In genomic region chr3:155465664-155466063, GRCh38 we compare ENCODE assay signal across 21 cellular contexts.
DNase-seq lines count a peak whose midpoint lies in the region; ATAC-seq, FAIRE-seq and TF ChIP-seq lines count a peak whose summit lies in the region.
"Had no signal": no experiment of that assay in that cellular context is flagged by ENCODE, and none has a peak within 500 bp of the region (broad histone marks: within the 10 kb centered on the region; RNA-seq: fewer than 3 reads in every experiment).

No MANE protein-coding gene starts in this region.

- H3K4me3 Mint-ChIP-seq in H9, result no peak overlapping the region
- H3K4me3 Mint-ChIP-seq: B cell; CD14-positive monocyte; CD4-positive, alpha-beta T cell; CD8-positive, alpha-beta memory T cell; HFFc6 had no signal

- ATAC-seq in DND-41 (ENCODE audit: insufficient read depth, low read depth) (0 out of 3 replicates have a peak, but pooled peaks have one; percentile 11), HG03175 (IDR thresholded peaks at IDR 0.05; ENCODE audit: unreplicated experiment) (no peak), gastroesophageal sphincter (no peak)

- no peak overlapping the region for H3K56ac ChIP-seq in H9 (ENCODE audit: insufficient read length, low read depth, low read length)
- no peak overlapping the region for H3K56ac ChIP-seq in H1 (replicated peaks; ENCODE audit: insufficient read length, low read depth, low read length)

- H3K9me3 ChIP-seq in DND-41 (ENCODE audit: insufficient read depth, low read length, severe bottlenecking), result no peaks in the 10 kb centered on the region
- no peaks in the 10 kb centered on the region for H3K9me3 ChIP-seq in H9 (ENCODE audit: control insufficient read depth, low read depth, low read length)
- H3K9me3 ChIP-seq in H1 (ENCODE audit: insufficient read depth in 2 of 2, low read depth in 1 of 2, low read length in 1 of 2), result peaks cover 0 to 4% of the 10 kb centered on the region in 2 experiments; a peak in 1 of 4 replicates
- H3K9me3 ChIP-seq in mesenchymal stem cell (ENCODE audit: control insufficient read depth, low read length), result peaks cover 27% of the 10 kb centered on the region
- peaks cover 0 to 37% (median 0%) of the 10 kb centered on the region in 3 donors for H3K9me3 ChIP-seq in gastroesophageal sphincter
- H3K9me3 ChIP-seq: HAP-1 had no signal

- H4K8ac ChIP-seq in H9 (replicated peaks; ENCODE audit: insufficient read length, low read depth, low read length), result no peak overlapping the region
- no peak overlapping the region for H4K8ac ChIP-seq in H1 (ENCODE audit: extremely low read depth, insufficient read depth, low read length)
- H4K8ac ChIP-seq in mesenchymal stem cell (ENCODE audit: low read length), result no peak overlapping the region

- no peak for FAIRE-seq in H1 (lab: Jason Lieb, UNC)
- FAIRE-seq: A204.1, D721Med, G401.6, GM12892 had no signal

- H2BK12ac ChIP-seq in H9 (ENCODE audit: insufficient read length, low read depth, low read length) (no peak overlapping the region), H1 (ENCODE audit: low read depth, low read length) (no peak overlapping the region), mesenchymal stem cell (ENCODE audit: low read length in 2 of 2) (no peak overlapping the region)

- H3K79me1 ChIP-seq in H9 (ENCODE audit: insufficient read depth, low read depth, low read length, poor library complexity, severe bottlenecking) (no peaks in the 10 kb centered on the region), H1 (ENCODE audit: low read depth, low read length) (no peaks in the 10 kb centered on the region), mesenchymal stem cell (replicated peaks; ENCODE audit: low read length, poor library complexity, severe bottlenecking) (no peaks in the 10 kb centered on the region)

- H3K4me1 Mint-ChIP-seq in H9, result peaks cover 8 to 12% of the 10 kb centered on the region in 2 experiments
- H3K4me1 Mint-ChIP-seq: B cell; CD14-positive monocyte; CD8-positive, alpha-beta memory T cell had no signal

- no peak overlapping the region for H2BK120ac ChIP-seq in H9 (ENCODE audit: low read depth, low read length, poor library complexity, severe bottlenecking)
- no peak overlapping the region for H2BK120ac ChIP-seq in H1 (replicated peaks; ENCODE audit: low read depth, low read length)
- no peak overlapping the region for H2BK120ac ChIP-seq in mesenchymal stem cell (ENCODE audit: low read depth, low read length)

- H2AFZ ChIP-seq in DND-41 (ENCODE audit: low read depth, low read length) (no peak overlapping the region), H9 (ENCODE audit: low read length) (no peak overlapping the region), H1 (ENCODE audit: low read length) (no peak overlapping the region), mesenchymal stem cell (ENCODE audit: low read depth, low read length) (no peak overlapping the region)

- H4K20me1 ChIP-seq in DND-41 (ENCODE audit: insufficient read depth, low read length) (no peaks in the 10 kb centered on the region; the same call in 1 of the 2 replicates), H9 (ENCODE audit: control insufficient read depth, insufficient read depth, insufficient read length) (no peaks in the 10 kb centered on the region), H1 (replicated peaks in 1 of 2; ENCODE audit: control insufficient read depth in 1 of 2, insufficient read depth in 2 of 2, low read length in 2 of 2) (no peaks in the 10 kb centered on the region)
- H4K20me1 ChIP-seq: BLaER1 treated with 17β-estradiol and CSF1 and Interleukin-3, amounts not matched to agents 10 nM and 100 nM had no signal

- TF ChIP-seq CTCF in DND-41 (IDR thresholded peaks at IDR 0.05; ENCODE audit: borderline replicate concordance, extremely low read depth, low read length, poor library complexity, severe bottlenecking) (peak; percentile 3), H9 (conservative IDR thresholded peaks at IDR 0.05) (peak; percentile 42; the same call in 1 of the 3 replicates), H1 (IDR thresholded peaks at IDR 0.05; ENCODE audit: control extremely low read depth in 1 of 3, insufficient read depth in 1 of 3, low read depth in 1 of 3, low read length in 3 of 3) (peak; percentile 9 to 46 (median 19)), gastroesophageal sphincter (IDR thresholded peaks at IDR 0.05) (no peak)

- POLR2A ChIA-PET in H1 (lab: Charles Lee; ENCODE audit: partially characterized antibody), result no interaction called here

- H2BK5ac ChIP-seq in H9 (ENCODE audit: insufficient read length, low read length) (no peak overlapping the region), H1 (ENCODE audit: low read depth, low read length) (no peak overlapping the region), mesenchymal stem cell (ENCODE audit: low read depth, low read length, poor library complexity, severe bottlenecking) (no peak overlapping the region)

- WGBS in H9 (ENCODE audit: extremely low coverage, insufficient read length, low lambda C conversion rate), result no CpG with 5 or more reads among the region's 2 CpGs
- 91% methylated on average over 2 of the region's 2 CpGs; no CpG with 5 or more reads in 1 of the 2 experiments for WGBS in H1 (ENCODE audit: extremely low coverage in 1 of 2, insufficient coverage in 1 of 2, insufficient read length in 1 of 2, insufficient replicate concordance in 2 of 2, low coverage in 1 of 2, low lambda C conversion rate in 2 of 2, missing lambda C conversion rate in 1 of 2), 2 experiments
- WGBS in mesenchymal stem cell, result 83% methylated on average over 2 of the region's 2 CpGs
- 86 to 90% methylated on average over 2 of the region's 2 CpGs for WGBS in gastroesophageal sphincter (ENCODE audit: low coverage in 1 of 2), 2 donors

- no peak overlapping the region for H2BK15ac ChIP-seq in H9 (ENCODE audit: low read depth, low read length)
- H2BK15ac ChIP-seq in H1 (ENCODE audit: low read length), result peak overlapping the region; percentile 73; the same call in 1 of the 2 replicates
- H2BK15ac ChIP-seq in mesenchymal stem cell (ENCODE audit: low read depth, poor library complexity, severe bottlenecking), result no peak overlapping the region

- peaks cover 7 to 10% of the 10 kb centered on the region in 2 experiments; a peak in 4 of 5 replicates for H3K9me3 Mint-ChIP-seq in H9

- no peak for TF ChIP-seq EP300 in H1 (IDR thresholded peaks at IDR 0.05; ENCODE audit: borderline replicate concordance in 1 of 2, low read depth in 2 of 2, low read length in 2 of 2)
- TF ChIP-seq EP300 in gastroesophageal sphincter (IDR thresholded peaks at IDR 0.05), result no peak

- H3K4ac ChIP-seq in H9 (ENCODE audit: low read depth, low read length), result no peak overlapping the region
- no peak overlapping the region for H3K4ac ChIP-seq in H1 (replicated peaks; ENCODE audit: insufficient read length, low read depth, low read length)
- H3K4ac ChIP-seq in mesenchymal stem cell (ENCODE audit: low read depth in 1 of 2, low read length in 2 of 2), result no peak overlapping the region

- H3K27me3 ChIP-seq in DND-41 (ENCODE audit: insufficient read depth, low read length, poor library complexity), result no peaks in the 10 kb centered on the region
- no peaks in the 10 kb centered on the region for H3K27me3 ChIP-seq in H9 (ENCODE audit: insufficient read depth, low read length)
- H3K27me3 ChIP-seq in H1 (replicated peaks in 1 of 4; ENCODE audit: control insufficient read depth in 3 of 4, extremely low read depth in 1 of 4, insufficient read depth in 3 of 4, low read length in 3 of 4), result no peaks in the 10 kb centered on the region
- H3K27me3 ChIP-seq in mesenchymal stem cell (ENCODE audit: control insufficient read depth in 1 of 2, insufficient read depth in 1 of 2, low read length in 2 of 2), result no peaks in the 10 kb centered on the region
- no peaks in the 10 kb centered on the region for H3K27me3 ChIP-seq in gastroesophageal sphincter
- H3K27me3 ChIP-seq: BLaER1 treated with 17β-estradiol and CSF1 and Interleukin-3, amounts not matched to agents 10 nM and 100 nM had no signal

- TF ChIP-seq POLR2A in H1 (IDR thresholded peaks at IDR 0.05; ENCODE audit: control extremely low read depth in 1 of 2, low read depth in 2 of 2, low read length in 2 of 2), result no peak
- TF ChIP-seq POLR2A in gastroesophageal sphincter (IDR thresholded peaks at IDR 0.05), result no peak

- DNase-seq in DND-41 (no peak), H9 (peak; percentile 39), H1 (ENCODE audit: low read depth in 1 of 2, low spot score in 2 of 2) (no peak), mesenchymal stem cell (no peak), NCI-H524 (lab: John Stamatoyannopoulos, UW) (no peak), NCI-H82 treated with DMSO at 0.1 percent for 48 hours (lab: John Stamatoyannopoulos, UW; ENCODE audit: unreplicated experiment) (no peak)
- DNase-seq: CD4-positive, alpha-beta T cell; CD8-positive, alpha-beta memory T cell; DMS 273 treated with DMSO at 0.1 percent for 48 hours; HFFc6 had no signal

- no peaks in the 10 kb centered on the region for H3K27me3 Mint-ChIP-seq in H9 (ENCODE audit: low read depth)
- H3K27me3 Mint-ChIP-seq: CD4-positive, alpha-beta T cell; CD8-positive, alpha-beta memory T cell had no signal

- H3K79me2 ChIP-seq in DND-41 (ENCODE audit: insufficient read depth, low read length), result no peaks in the 10 kb centered on the region
- no peaks in the 10 kb centered on the region for H3K79me2 ChIP-seq in H9 (ENCODE audit: insufficient read depth, low read length)
- H3K79me2 ChIP-seq in H1 (ENCODE audit: control insufficient read depth in 1 of 2, insufficient read depth in 2 of 2, low read length in 2 of 2), result no peaks in the 10 kb centered on the region

- H4K5ac ChIP-seq in H9 (ENCODE audit: insufficient read length, low read depth, low read length) (no peak overlapping the region), H1 (ENCODE audit: insufficient read length, low read depth, low read length) (no peak overlapping the region)

- peaks cover 52% of the 10 kb centered on the region for H3K36me3 ChIP-seq in DND-41 (ENCODE audit: insufficient read depth, low read length)
- no peaks in the 10 kb centered on the region; a peak in 1 of 8 replicates for H3K36me3 ChIP-seq in H1 (ENCODE audit: control insufficient read depth in 2 of 4, insufficient read depth in 4 of 4, low read length in 3 of 4)
- H3K36me3 ChIP-seq in mesenchymal stem cell (ENCODE audit: control insufficient read depth in 1 of 2, insufficient read depth in 2 of 2, low read depth in 1 of 2, low read length in 2 of 2), result no peaks in the 10 kb centered on the region
- no peaks in the 10 kb centered on the region for H3K36me3 ChIP-seq in gastroesophageal sphincter
- H3K36me3 ChIP-seq: HAP-1 had no signal

- H3K36me3 Mint-ChIP-seq in H9 (ENCODE audit: insufficient read depth in 1 of 3, low read depth in 3 of 3), result peaks cover 4 to 31% (median 10%) of the 10 kb centered on the region in 3 experiments; a peak in 6 of 7 replicates
- H3K36me3 Mint-ChIP-seq: CD14-positive monocyte had no signal

- H3K4me2 ChIP-seq in DND-41 (ENCODE audit: insufficient read depth, low read length) (no peak overlapping the region), H9 (ENCODE audit: insufficient read depth, insufficient read length, low read length) (no peak overlapping the region), H1 (ENCODE audit: insufficient read depth in 1 of 2, low read depth in 2 of 2, low read length in 2 of 2) (no peak overlapping the region), mesenchymal stem cell (ENCODE audit: low read length, poor library complexity, severe bottlenecking) (no peak overlapping the region)
- H3K4me2 ChIP-seq: BLaER1 treated with 17β-estradiol and CSF1 and Interleukin-3, amounts not matched to agents 10 nM and 100 nM had no signal

- CTCF ChIA-PET in H1 (lab: Charles Lee; ENCODE audit: partially characterized antibody), result interaction anchor here (0.9 to 1.2 kb wide), 3 partner anchors 20 to 238 kb away, joined by 3 to 4 read pairs (median 3); no protein-coding TSS in a partner anchor

- H3K14ac ChIP-seq in H9 (ENCODE audit: insufficient read depth, low read length), result no peak overlapping the region
- H3K14ac ChIP-seq in H1 (ENCODE audit: insufficient read length), result no peak overlapping the region
- H3K14ac ChIP-seq in mesenchymal stem cell (ENCODE audit: low read length in 2 of 2), result no peak overlapping the region

- H2BK20ac ChIP-seq in H9 (ENCODE audit: low read depth, low read length, poor library complexity, severe bottlenecking), result no peak overlapping the region
- H2BK20ac ChIP-seq in H1 (ENCODE audit: low read length), result no peak overlapping the region

- H3K27ac ChIP-seq in DND-41 (ENCODE audit: low read length), result peak overlapping the region; percentile 36; the same call in 1 of the 2 replicates
- H3K27ac ChIP-seq in H9 (ENCODE audit: insufficient read length, low read depth, low read length), result no peak overlapping the region
- H3K27ac ChIP-seq in H1 (ENCODE audit: low read depth, low read length), result no peak overlapping the region
- H3K27ac ChIP-seq in mesenchymal stem cell (ENCODE audit: low read length, poor library complexity, severe bottlenecking), result no peak overlapping the region
- no peak overlapping the region for H3K27ac ChIP-seq in gastroesophageal sphincter
- H3K27ac ChIP-seq: 22Rv1; BLaER1 treated with 17β-estradiol and CSF1 and Interleukin-3, amounts not matched to agents 10 nM and 100 nM had no signal

- H2AK5ac ChIP-seq in H9 (ENCODE audit: insufficient read length, low read length), result no peak overlapping the region
- no peak overlapping the region for H2AK5ac ChIP-seq in H1 (ENCODE audit: low read depth, low read length)
- no peak overlapping the region for H2AK5ac ChIP-seq in mesenchymal stem cell (ENCODE audit: low read length, severe bottlenecking)

- no peaks in the 10 kb centered on the region for H3K23me2 ChIP-seq in H9 (ENCODE audit: insufficient read length, low read depth, low read length, poor library complexity, severe bottlenecking)
- H3K23me2 ChIP-seq in H1 (ENCODE audit: low read depth, low read length), result 0 out of 2 replicates have a peak, but pooled peaks cover 2% of the 10 kb centered on the region

- H3K27ac Mint-ChIP-seq in H9, result peak overlapping the region in 1 of 3 experiments; percentile 53; a peak in 1 of 7 replicates
- H3K27ac Mint-ChIP-seq: B cell; CD14-positive monocyte; CD4-positive, alpha-beta T cell; CD8-positive, alpha-beta memory T cell; HFFc6 had no signal

- peak; percentile 13 to 52; a peak in 2 of 4 replicates for TF ChIP-seq RAD21 in H1 (IDR thresholded peaks at IDR 0.05 in 1 of 2, conservative IDR thresholded peaks at IDR 0.05 in 1 of 2; ENCODE audit: low read depth in 2 of 2, low read length in 2 of 2)

- H3K23ac ChIP-seq in H9 (ENCODE audit: insufficient read length, low read depth, low read length), result no peak overlapping the region
- no peak overlapping the region for H3K23ac ChIP-seq in H1 (ENCODE audit: insufficient read length)
- no peak overlapping the region for H3K23ac ChIP-seq in mesenchymal stem cell (ENCODE audit: low read length in 2 of 2)

- H3K4me1 ChIP-seq in DND-41 (ENCODE audit: insufficient read depth, low read length) (no peaks in the 10 kb centered on the region), H9 (ENCODE audit: insufficient read depth, low read length) (no peaks in the 10 kb centered on the region), H1 (replicated peaks in 1 of 4; ENCODE audit: control insufficient read depth in 3 of 4, insufficient read depth in 4 of 4, low read length in 3 of 4) (0 out of 7 replicates have a peak, but pooled peaks cover 0 to 2% (median 0%) of the 10 kb centered on the region in 4 experiments), mesenchymal stem cell (ENCODE audit: control insufficient read depth, insufficient read depth, low read depth, low read length) (peaks cover 2% of the 10 kb centered on the region), gastroesophageal sphincter (no peaks in the 10 kb centered on the region)
- H3K4me1 ChIP-seq: BLaER1 treated with 17β-estradiol and CSF1 and Interleukin-3, amounts not matched to agents 10 nM and 100 nM had no signal

- no peak overlapping the region for H3K9ac ChIP-seq in DND-41 (ENCODE audit: low read depth, low read length)
- H3K9ac ChIP-seq in H9 (ENCODE audit: extremely low read depth, insufficient read length, low read length), result no peak overlapping the region
- no peak overlapping the region for H3K9ac ChIP-seq in H1 (replicated peaks in 1 of 4; ENCODE audit: extremely low read depth in 1 of 4, low read depth in 3 of 4, low read length in 3 of 4)
- no peak overlapping the region for H3K9ac ChIP-seq in mesenchymal stem cell (ENCODE audit: low read length)
- H3K9ac ChIP-seq: BLaER1 treated with 17β-estradiol and CSF1 and Interleukin-3, amounts not matched to agents 10 nM and 100 nM had no signal

- H3T11ph ChIP-seq in H9 (ENCODE audit: low read length), result no peak overlapping the region

- no peak overlapping the region for H4K91ac ChIP-seq in H9 (ENCODE audit: insufficient read length, low read depth, low read length)
- H4K91ac ChIP-seq in H1 (replicated peaks; ENCODE audit: insufficient read length, low read length), result no peak overlapping the region
- peak overlapping the region; percentile 53 for H4K91ac ChIP-seq in mesenchymal stem cell (ENCODE audit: low read length)

- H3K4me3 ChIP-seq in DND-41 (ENCODE audit: low read depth in 1 of 2, low read length in 2 of 2) (no peak overlapping the region), H1 (ENCODE audit: extremely low read depth in 1 of 4, insufficient read depth in 2 of 4, low read depth in 3 of 4, low read length in 4 of 4) (no peak overlapping the region), mesenchymal stem cell (ENCODE audit: insufficient read depth in 1 of 2, low read depth in 1 of 2, low read length in 2 of 2) (no peak overlapping the region), gastroesophageal sphincter (no peak overlapping the region)
- H3K4me3 ChIP-seq: BLaER1 treated with 17β-estradiol and CSF1 and Interleukin-3, amounts not matched to agents 10 nM and 100 nM; HAP-1 had no signal

- H3K18ac ChIP-seq in H9 (ENCODE audit: insufficient read length, low read depth, low read length), result no peak overlapping the region
- H3K18ac ChIP-seq in H1 (ENCODE audit: extremely low read depth, low read length), result no peak overlapping the region
- H3K18ac ChIP-seq in mesenchymal stem cell (ENCODE audit: low read depth in 1 of 2, low read length in 2 of 2), result no peak overlapping the region

Comparison
In these comparisons a context has a peak if more than half of its experiments do, and no peak if none do; other contexts are left out.
1. CTCF ChIP-seq: peak in DND-41 (single experiment), H9 (single experiment) and H1 (3 of 3); none in gastroesophageal sphincter (0 of 4).